In the genomic region with DNA sequence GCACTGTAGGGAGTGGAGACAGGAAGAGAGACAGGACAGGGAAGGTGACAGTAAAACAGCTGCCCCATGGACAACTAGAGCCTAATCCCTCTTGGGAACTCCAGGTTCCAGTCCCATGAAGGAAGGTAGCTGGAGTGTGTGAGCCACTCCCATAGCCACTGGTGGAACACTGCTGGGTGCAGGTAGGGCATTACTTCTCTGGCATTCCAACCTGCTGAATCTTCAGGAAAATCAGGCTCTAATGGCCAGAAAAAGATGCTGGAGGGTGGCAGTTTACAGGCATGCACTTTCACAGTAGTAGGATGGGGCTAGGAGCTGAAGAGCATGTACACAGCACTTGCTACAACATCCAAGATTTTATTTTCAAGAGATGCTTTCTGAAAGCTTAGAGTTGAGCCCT, we compare ENCODE assay signal across 21 cellular contexts.
A peak's percentile ranks its signal among the peaks of the same experiment; 100 is the strongest.
DNase-seq lines count a peak whose midpoint lies in the region; ATAC-seq lines count a peak whose summit lies in the region.
"Had no signal": no experiment of that assay in that cellular context is flagged by ENCODE, and none has a peak within 500 bp of the region (broad histone marks: within the 10 kb centered on the region; RNA-seq: fewer than 3 reads in every experiment).

No MANE protein-coding gene starts in this region.

- ATAC-seq in right cardiac atrium (no peak), Right ventricle myocardium inferior (no peak)
- ATAC-seq in stimulated activated effector memory CD8-positive, alpha-beta T cell treated with anti-CD3 and anti-CD28 coated beads, Interleukin-12 subunit alpha, Interleukin-12 subunit beta, amount 100 ng/mL, for 72 hours = no peak
- ATAC-seq: PC-3 had no signal

- no peak overlapping the region for H3K4me3 ChIP-seq in right cardiac atrium (ENCODE audit: low read length)
- H3K4me3 ChIP-seq: hepatocyte, SJCRH30, testis had no signal

- peaks cover 14% of the 10 kb centered on the region for H3K4me1 ChIP-seq in right cardiac atrium (ENCODE audit: control insufficient read depth, insufficient read depth, low read length)
- H3K4me1 ChIP-seq: SJCRH30 had no signal

- H3K36me3 Mint-ChIP-seq in dendritic cell treated with granulocyte-macrophage colony-stimulating factor and Interleukin-4, amounts not matched to agents 40 ng/mL and 50 ng/mL, for 4 days (ENCODE audit: low read depth) = no peaks in the 10 kb centered on the region
- peaks cover 37% of the 10 kb centered on the region for H3K36me3 Mint-ChIP-seq in stimulated activated effector memory CD8-positive, alpha-beta T cell treated with anti-CD3 and anti-CD28 coated beads, Interleukin-12 subunit alpha, Interleukin-12 subunit beta, amount 100 ng/mL, for 72 hours
- H3K36me3 Mint-ChIP-seq: naive B cell had no signal

- H3K27ac ChIP-seq in right cardiac atrium (ENCODE audit: low read length) = peak overlapping the region; percentile 80
- H3K27ac ChIP-seq: hepatocyte, SJCRH30, testis had no signal

- H3K4me1 Mint-ChIP-seq in dendritic cell treated with granulocyte-macrophage colony-stimulating factor and Interleukin-4, amounts not matched to agents 40 ng/mL and 50 ng/mL, for 4 days (ENCODE audit: low read depth) = peaks cover 33% of the 10 kb centered on the region
- H3K4me1 Mint-ChIP-seq in stimulated activated effector memory CD8-positive, alpha-beta T cell treated with anti-CD3 and anti-CD28 coated beads, Interleukin-12 subunit alpha, Interleukin-12 subunit beta, amount 100 ng/mL, for 72 hours = peaks cover 65% of the 10 kb centered on the region

- H3K27me3 Mint-ChIP-seq in dendritic cell treated with granulocyte-macrophage colony-stimulating factor and Interleukin-4, amounts not matched to agents 40 ng/mL and 50 ng/mL, for 4 days = peaks cover 12% of the 10 kb centered on the region

- H3K9me3 Mint-ChIP-seq in dendritic cell treated with granulocyte-macrophage colony-stimulating factor and Interleukin-4, amounts not matched to agents 40 ng/mL and 50 ng/mL, for 4 days = no peaks in the 10 kb centered on the region
- H3K9me3 Mint-ChIP-seq in stimulated activated effector memory CD8-positive, alpha-beta T cell treated with anti-CD3 and anti-CD28 coated beads, Interleukin-12 subunit alpha, Interleukin-12 subunit beta, amount 100 ng/mL, for 72 hours = no peaks in the 10 kb centered on the region
- H3K9me3 Mint-ChIP-seq: naive B cell had no signal

- H3K27ac Mint-ChIP-seq in dendritic cell treated with granulocyte-macrophage colony-stimulating factor and Interleukin-4, amounts not matched to agents 40 ng/mL and 50 ng/mL, for 4 days = peak overlapping the region; percentile 1
- peak overlapping the region; percentile 94 for H3K27ac Mint-ChIP-seq in stimulated activated effector memory CD8-positive, alpha-beta T cell treated with anti-CD3 and anti-CD28 coated beads, Interleukin-12 subunit alpha, Interleukin-12 subunit beta, amount 100 ng/mL, for 72 hours

- no peak overlapping the region for H3K4me3 Mint-ChIP-seq in dendritic cell treated with granulocyte-macrophage colony-stimulating factor and Interleukin-4, amounts not matched to agents 40 ng/mL and 50 ng/mL, for 4 days
- H3K4me3 Mint-ChIP-seq in stimulated activated effector memory CD8-positive, alpha-beta T cell treated with anti-CD3 and anti-CD28 coated beads, Interleukin-12 subunit alpha, Interleukin-12 subunit beta, amount 100 ng/mL, for 72 hours = peak overlapping the region; percentile 91
- H3K4me3 Mint-ChIP-seq: naive B cell had no signal

- H3K27me3 ChIP-seq in right cardiac atrium (ENCODE audit: control insufficient read depth, insufficient read depth) = no peaks in the 10 kb centered on the region
- H3K27me3 ChIP-seq: hepatocyte, testis had no signal

- no peaks in the 10 kb centered on the region for H3K9me3 ChIP-seq in right cardiac atrium (ENCODE audit: control insufficient read depth, low read length)
- H3K9me3 ChIP-seq: testis had no signal

- DNase-seq in right cardiac atrium = no peak
- DNase-seq in Right ventricle myocardium inferior (ENCODE audit: missing footprints) = no peak
- peak; percentile 33 for DNase-seq in SW480 (ENCODE audit: low spot score)
- DNase-seq in stimulated activated effector memory CD8-positive, alpha-beta T cell treated with anti-CD3 and anti-CD28 coated beads, Interleukin-12 subunit alpha, Interleukin-12 subunit beta, amount 100 ng/mL, for 72 hours (ENCODE audit: low spot score in 2 of 2) = no peak
- no peak for DNase-seq in medulla oblongata (ENCODE audit: extremely low spot score)
- DNase-seq in activated effector memory CD4-positive, alpha-beta T cell treated with anti-CD3 and anti-CD28 coated beads, Interleukin-2, amount 50 U/mL, for 16 hours = no peak
- DNase-seq in HuH-7 (ENCODE audit: low spot score) = no peak
- DNase-seq: AML-193, DMS153, HCEC 1CT, KBM-7, naive B cell, NCI-H1105, NCI-H69, PC-3, posterior cingulate gyrus, SJCRH30, T1000, testis had no signal

- intact Hi-C loops in right cardiac atrium (cut with DNase I) (loop anchor here in 1 of 4 donors (10.0 kb wide), 2 partner anchors 93 to 323 kb away; a partner anchor contains a TSS), Right ventricle myocardium inferior (cut with DNase I) (loop anchor here (5.0 kb wide), 1 partner anchor 320 kb away; a partner anchor contains a TSS)
- intact Hi-C loops in dendritic cell treated with granulocyte-macrophage colony-stimulating factor and Interleukin-4, amounts not matched to agents 40 ng/mL and 50 ng/mL, for 4 days (cut with micrococcal nuclease) = no loop called here
